Comparison of ENCODE assay signal across 20 cellular contexts in the genomic region with DNA sequence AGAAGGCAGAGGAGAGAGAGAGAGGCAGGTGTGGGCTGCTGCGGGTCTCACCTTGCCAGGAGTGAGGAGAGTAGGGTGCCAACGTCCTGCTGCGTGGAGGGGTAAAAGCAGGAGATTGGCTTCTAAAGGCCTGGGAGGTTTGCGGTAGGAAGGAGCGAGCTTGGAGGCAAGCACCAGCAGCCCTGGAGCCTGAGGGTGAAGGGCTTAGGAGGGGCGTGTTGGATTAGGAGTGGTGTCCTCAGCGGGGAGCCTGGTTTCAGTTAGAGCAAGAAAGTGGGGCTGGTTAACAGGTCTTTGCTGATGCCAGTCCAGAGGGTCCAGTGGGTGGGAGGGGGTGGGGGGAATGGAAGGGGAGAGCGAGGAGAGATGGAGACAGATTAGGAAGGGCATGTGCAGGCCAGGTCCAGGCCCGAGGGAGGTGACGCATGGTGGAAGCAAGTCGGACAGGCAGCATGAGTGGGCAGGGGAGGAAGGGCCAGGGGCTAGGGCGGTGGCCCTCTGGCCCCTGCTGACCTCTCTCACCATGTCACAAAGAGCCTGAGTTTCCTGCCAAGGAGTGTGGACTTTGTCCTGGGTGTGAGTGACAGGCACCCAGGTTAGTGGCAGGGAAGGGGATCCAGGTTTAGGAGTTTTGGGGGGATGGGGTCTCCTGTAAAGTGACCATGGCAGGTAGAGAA. TPM values are rescaled to one million over a fixed set of nuclear protein-coding genes. Genes with fewer than 3 reads are reported as not detected.
"Had no signal": no experiment of that assay in that cellular context is flagged by ENCODE, and none has a peak within 500 bp of the region (broad histone marks: within the 10 kb centered on the region; RNA-seq: fewer than 3 reads in every experiment).

No MANE protein-coding gene starts in this region.

- H3K4me1 Mint-ChIP-seq: activated B cell treated with CpG ODN at 0.5 μM for 24 hours; activated naive CD8-positive, alpha-beta T cell treated with anti-CD3 and anti-CD28 coated beads for 36 hours had no signal

- H3K27ac ChIP-seq: body of pancreas, esophagus squamous epithelium, lower lobe of right lung, ovary had no signal

- ATAC-seq: body of pancreas, lower lobe of right lung had no signal

- DNase-seq: activated B cell treated with CpG ODN at 0.5 μM for 24 hours; activated CD4-positive, alpha-beta T cell treated with anti-CD3 and anti-CD28 coated beads, Interleukin-2, amount 10 ng/mL, durations not matched to agents 24 days and 14 days; activated CD8-positive, alpha-beta memory T cell treated with anti-CD3 and anti-CD28 coated beads, Interleukin-2, amount 50 U/mL, for 48 hours; activated gamma-delta T cell treated with Interleukin-2 at 50 U/mL for 16 hours; activated naive CD8-positive, alpha-beta T cell treated with anti-CD3 and anti-CD28 coated beads for 36 hours; amygdala; body of pancreas; central memory CD4-positive, alpha-beta T cell; cortex of kidney; effector CD4-positive, alpha-beta T cell; esophagus squamous epithelium; hypothalamus; lower lobe of right lung; ovary; stimulated activated CD4-positive, alpha-beta T cell treated with anti-CD3 and anti-CD28 coated beads, Interleukin-2, amount 100 ng/mL, for 48 hours; stimulated activated naive CD4-positive, alpha-beta T cell treated with Interleukin-2 at 50 U/mL for 16 hours had no signal

- H3K9me3 ChIP-seq: body of pancreas, esophagus squamous epithelium, lower lobe of right lung, ovary had no signal

- H3K27me3 ChIP-seq: body of pancreas, esophagus squamous epithelium, ovary had no signal

- H3K36me3 ChIP-seq: ovary had no signal

- H3K27ac Mint-ChIP-seq: activated B cell treated with CpG ODN at 0.5 μM for 24 hours; activated naive CD8-positive, alpha-beta T cell treated with anti-CD3 and anti-CD28 coated beads for 36 hours; type B pancreatic cell had no signal

- H3K4me3 Mint-ChIP-seq: activated B cell treated with CpG ODN at 0.5 μM for 24 hours; activated CD4-positive, alpha-beta T cell treated with anti-CD3 and anti-CD28 coated beads, Interleukin-2, amount 10 ng/mL, durations not matched to agents 24 days and 14 days; activated naive CD8-positive, alpha-beta T cell treated with anti-CD3 and anti-CD28 coated beads for 36 hours; neural crest cell; type B pancreatic cell had no signal

- H3K4me3 ChIP-seq: body of pancreas, esophagus squamous epithelium, lower lobe of right lung, ovary had no signal

- H3K4me1 ChIP-seq: body of pancreas, lower lobe of right lung had no signal

- H3K9me3 Mint-ChIP-seq: activated B cell treated with CpG ODN at 0.5 μM for 24 hours; activated CD4-positive, alpha-beta T cell treated with anti-CD3 and anti-CD28 coated beads, Interleukin-2, amount 10 ng/mL, durations not matched to agents 24 days and 14 days; activated naive CD8-positive, alpha-beta T cell treated with anti-CD3 and anti-CD28 coated beads for 36 hours; neural crest cell; type B pancreatic cell had no signal

RNA-seq across cellular contexts. Expression of a gene that starts 36.6 kb away (rescaled TPM):
- total RNA-seq: activated B cell treated with CpG ODN at 0.5 μM for 24 hours; activated CD4-positive, alpha-beta T cell treated with anti-CD3 and anti-CD28 coated beads, Interleukin-2, amount 10 ng/mL, durations not matched to agents 24 days and 14 days; activated naive CD8-positive, alpha-beta T cell treated with anti-CD3 and anti-CD28 coated beads for 36 hours; body of pancreas; endothelial cell of umbilical vein; lower lobe of right lung; ovary; T-helper 2 cell treated with Interferon-gamma antibody and Interleukin-4, amounts not matched to agents 100 ng/mL and 5 ng/mL, for 36 hours had no signal
- polyA plus RNA-seq: endothelial cell of umbilical vein had no signal
